In the genomic region with DNA sequence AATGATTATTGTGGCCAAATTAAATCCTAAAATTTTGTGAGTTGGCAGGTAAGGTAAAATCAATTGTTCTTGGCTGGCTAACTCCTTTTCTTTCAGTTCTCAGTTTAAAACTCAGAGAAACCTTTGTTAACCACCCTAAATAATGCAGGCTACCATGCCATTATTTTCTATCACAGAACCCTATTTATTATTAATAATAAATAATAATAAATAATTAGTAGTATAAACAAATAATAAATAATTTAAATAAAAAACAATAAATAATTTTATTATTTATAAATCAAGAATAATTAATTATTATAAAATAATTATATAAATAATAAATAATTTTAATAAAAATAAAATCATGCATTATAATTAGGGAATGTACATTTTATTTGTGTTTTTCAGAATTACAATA, we compare ENCODE assay signal across 19 cellular contexts.
A peak's percentile ranks its signal among the peaks of the same experiment; 100 is the strongest.
DNase-seq lines count a peak whose midpoint lies in the region; ATAC-seq, FAIRE-seq and TF ChIP-seq lines count a peak whose summit lies in the region.
"Had no signal": no experiment of that assay in that cellular context is flagged by ENCODE, and none has a peak within 500 bp of the region (broad histone marks: within the 10 kb centered on the region; RNA-seq: fewer than 3 reads in every experiment).

No MANE protein-coding gene starts in this region.

- FAIRE-seq in A204.1 (lab: Jason Lieb, UNC) (peak; percentile 98), small intestine (lab: Jason Lieb, UNC) (peak; percentile 97)
- FAIRE-seq: GM12878, GM19239, H1, HTR-8/SVneo had no signal

- ATAC-seq in WTC11, result no peak
- no peak for ATAC-seq in foreskin keratinocyte
- ATAC-seq: GM12878 had no signal

- DNase-seq in WTC11 (ENCODE audit: low spot score) (no peak), foreskin keratinocyte (no peak), small intestine (no peak), COLO829 (ENCODE audit: low spot score) (no peak), sigmoid colon (no peak)
- no peak for DNase-seq in activated naive CD4-positive, alpha-beta T cell treated with Interleukin-2 at 50 U/mL for 16 hours
- DNase-seq: Calu3; CD4-positive, alpha-beta memory T cell; DMS79 treated with DMSO at 0.1 percent for 48 hours; H9; IMR-90 had no signal

- H3K27me3 Mint-ChIP-seq in WTC11 (ENCODE audit: low read depth), result no peaks in the 10 kb centered on the region
- H3K27me3 Mint-ChIP-seq: CD4-positive, alpha-beta memory T cell had no signal

- 0 out of 2 replicates have a peak, but pooled peaks cover 3% of the 10 kb centered on the region for H3K9me3 Mint-ChIP-seq in WTC11
- H3K9me3 Mint-ChIP-seq: CD14-positive monocyte, H9 had no signal

- peaks cover 22% of the 10 kb centered on the region for H3K4me1 Mint-ChIP-seq in WTC11
- H3K4me1 Mint-ChIP-seq: CD14-positive monocyte; CD4-positive, alpha-beta memory T cell had no signal

- H3K27ac ChIP-seq in foreskin keratinocyte (peak overlapping the region; percentile 24), small intestine (ENCODE audit: low read depth in 1 of 2, low read length in 1 of 2) (no peak overlapping the region), sigmoid colon (no peak overlapping the region)
- H3K27ac ChIP-seq: 22Rv1, BLaER1 had no signal

- POLR2A ChIA-PET in WTC11 (lab: Charles Lee), result no interaction called here

- CTCF ChIA-PET in WTC11 (lab: Charles Lee), result no interaction called here

- H3K27ac Mint-ChIP-seq in WTC11, result no peak overlapping the region
- H3K27ac Mint-ChIP-seq: CD14-positive monocyte; CD4-positive, alpha-beta memory T cell; H9 had no signal

- H3K4me1 ChIP-seq in foreskin keratinocyte (no peaks in the 10 kb centered on the region), small intestine (ENCODE audit: control insufficient read depth in 2 of 2, insufficient read depth in 1 of 2, low read depth in 1 of 2, low read length in 1 of 2) (no peaks in the 10 kb centered on the region), sigmoid colon (peaks cover 0 to 24% (median 11%) of the 10 kb centered on the region in 4 donors)
- H3K4me1 ChIP-seq: BLaER1 had no signal

- H3K4me3 ChIP-seq in small intestine (ENCODE audit: low read depth in 1 of 2, low read length in 2 of 2), result no peak overlapping the region
- H3K4me3 ChIP-seq in sigmoid colon, result no peak overlapping the region
- H3K4me3 ChIP-seq: BLaER1, GM12878 had no signal

- no peak for TF ChIP-seq POLR2A in sigmoid colon (IDR thresholded peaks at IDR 0.05)

- no peak for TF ChIP-seq CTCF in WTC11 (IDR thresholded peaks at IDR 0.05)
- TF ChIP-seq CTCF in foreskin keratinocyte (conservative IDR thresholded peaks at IDR 0.05), result no peak
- no peak for TF ChIP-seq CTCF in sigmoid colon (IDR thresholded peaks at IDR 0.05)

- H3K9me3 ChIP-seq in small intestine (ENCODE audit: control insufficient read depth, low read depth) (peaks cover 2% of the 10 kb centered on the region), sigmoid colon (no peaks in the 10 kb centered on the region)
- H3K9me3 ChIP-seq: BLaER1 had no signal

- H3K27me3 ChIP-seq in foreskin keratinocyte (no peaks in the 10 kb centered on the region), small intestine (ENCODE audit: control insufficient read depth in 2 of 2, insufficient read depth in 2 of 2, low read length in 2 of 2) (no peaks in the 10 kb centered on the region), sigmoid colon (no peaks in the 10 kb centered on the region)
- H3K27me3 ChIP-seq: BLaER1 had no signal

- no peak for TF ChIP-seq EP300 in sigmoid colon (IDR thresholded peaks at IDR 0.05)

- H3K36me3 ChIP-seq in small intestine (ENCODE audit: control insufficient read depth in 2 of 2, insufficient read depth in 2 of 2, low read length in 2 of 2) (no peaks in the 10 kb centered on the region), sigmoid colon (no peaks in the 10 kb centered on the region)
- H3K36me3 ChIP-seq: BLaER1 had no signal

- intact Hi-C loops in sigmoid colon (cut with DNase I), result no loop called here

- H3K36me3 Mint-ChIP-seq in WTC11, result no peaks in the 10 kb centered on the region
- H3K36me3 Mint-ChIP-seq: CD4-positive, alpha-beta memory T cell had no signal

- H3K4me3 Mint-ChIP-seq in WTC11, result no peak overlapping the region
- H3K4me3 Mint-ChIP-seq: CD14-positive monocyte; CD4-positive, alpha-beta memory T cell; H9 had no signal

TF ChIP-seq in WTC11, 78 proteins besides CTCF, POLR2A, EP300 and RAD21:
- no peak for TF ChIP-seq ATF1 (CRISPR knock-in tag; IDR thresholded peaks at IDR 0.05)
- TF ChIP-seq HMGA2 (CRISPR knock-in tag; IDR thresholded peaks at IDR 0.05), result peak; percentile 98
